In genomic region chr2:45688479-45689298, GRCh38 we compare ENCODE assay signal across 19 cellular contexts. TPM values are rescaled to one million over a fixed set of nuclear protein-coding genes. Genes with fewer than 3 reads are reported as not detected.
A peak's percentile ranks its signal among the peaks of the same experiment; 100 is the strongest.
DNase-seq lines count a peak whose midpoint lies in the region; ATAC-seq lines count a peak whose summit lies in the region.
"Had no signal": no experiment of that assay in that cellular context is flagged by ENCODE, and none has a peak within 500 bp of the region (broad histone marks: within the 10 kb centered on the region; RNA-seq: fewer than 3 reads in every experiment).

No MANE protein-coding gene starts in this region.

- H3K9ac ChIP-seq in BLaER1 (peak overlapping the region; percentile 59; the same call in 1 of the 2 replicates), Karpas-422 (ENCODE audit: low read length) (peak overlapping the region; percentile 42)

- H3K27ac Mint-ChIP-seq in activated T-helper 1 cell treated with anti-CD3 and anti-CD28 coated beads, Interleukin-12 subunit alpha, Interleukin-12 subunit beta, Interleukin-2, Interleukin-4 antibody, amounts not matched to agents 30 ng/mL and 10 ng/mL and 1 ng/mL, durations not matched to agents 14 hours and 24 hours and 36 hours: no peak overlapping the region
- H3K27ac Mint-ChIP-seq: activated CD4-positive, alpha-beta memory T cell treated with anti-CD3 and anti-CD28 coated beads for 36 hours; IgD-negative memory B cell had no signal

- ATAC-seq in left colon (peak; percentile 67), HG03342 (IDR thresholded peaks at IDR 0.05; ENCODE audit: unreplicated experiment) (no peak), HG03045 (IDR thresholded peaks at IDR 0.05; ENCODE audit: unreplicated experiment) (no peak)
- ATAC-seq: Right ventricle myocardium inferior had no signal

- no peak overlapping the region for H2AFZ ChIP-seq in Karpas-422 (ENCODE audit: low read length)

- H3K9me2 ChIP-seq in Karpas-422 (replicated peaks; ENCODE audit: insufficient read depth, low read length): no peaks in the 10 kb centered on the region

- H3K4me1 ChIP-seq in BLaER1 (peaks cover 100% of the 10 kb centered on the region), Karpas-422 (ENCODE audit: low read length) (peaks cover 100% of the 10 kb centered on the region)

- H3K27me3 ChIP-seq in BLaER1: no peaks in the 10 kb centered on the region
- no peaks in the 10 kb centered on the region for H3K27me3 ChIP-seq in Karpas-422 (ENCODE audit: low read length)
- H3K27me3 ChIP-seq: adrenal gland, upper lobe of left lung had no signal

- H3K4me3 Mint-ChIP-seq in activated T-helper 1 cell treated with anti-CD3 and anti-CD28 coated beads, Interleukin-12 subunit alpha, Interleukin-12 subunit beta, Interleukin-2, Interleukin-4 antibody, amounts not matched to agents 30 ng/mL and 10 ng/mL and 1 ng/mL, durations not matched to agents 14 hours and 24 hours and 36 hours: no peak overlapping the region
- H3K4me3 Mint-ChIP-seq: activated CD4-positive, alpha-beta memory T cell treated with anti-CD3 and anti-CD28 coated beads for 36 hours; IgD-negative memory B cell had no signal

- H3K4me1 Mint-ChIP-seq in activated T-helper 1 cell treated with anti-CD3 and anti-CD28 coated beads, Interleukin-12 subunit alpha, Interleukin-12 subunit beta, Interleukin-2, Interleukin-4 antibody, amounts not matched to agents 30 ng/mL and 10 ng/mL and 1 ng/mL, durations not matched to agents 14 hours and 24 hours and 36 hours (ENCODE audit: low read depth): no peaks in the 10 kb centered on the region

- H3K27me3 Mint-ChIP-seq in activated T-helper 1 cell treated with anti-CD3 and anti-CD28 coated beads, Interleukin-12 subunit alpha, Interleukin-12 subunit beta, Interleukin-2, Interleukin-4 antibody, amounts not matched to agents 30 ng/mL and 10 ng/mL and 1 ng/mL, durations not matched to agents 14 hours and 24 hours and 36 hours (ENCODE audit: insufficient read depth): peaks cover 3% of the 10 kb centered on the region
- H3K27me3 Mint-ChIP-seq: activated CD4-positive, alpha-beta memory T cell treated with anti-CD3 and anti-CD28 coated beads for 36 hours; IgD-negative memory B cell had no signal

- intact Hi-C loops in left colon (cut with DNase I, micrococcal nuclease): no loop called here
- intact Hi-C loops in activated T-helper 1 cell treated with anti-CD3 and anti-CD28 coated beads, Interleukin-12 subunit alpha, Interleukin-12 subunit beta, Interleukin-2, Interleukin-4 antibody, amounts not matched to agents 30 ng/mL and 10 ng/mL and 1 ng/mL, durations not matched to agents 14 hours and 24 hours and 36 hours (cut with micrococcal nuclease): no loop called here

- H3K4me2 ChIP-seq in BLaER1 (peak overlapping the region; percentile 92), Karpas-422 (ENCODE audit: low read depth, low read length, poor library complexity, severe bottlenecking) (peak overlapping the region; percentile 64)

- H3K36me3 ChIP-seq in BLaER1: peaks cover 26% of the 10 kb centered on the region
- no peaks in the 10 kb centered on the region for H3K36me3 ChIP-seq in Karpas-422 (ENCODE audit: insufficient read depth, low read length)
- H3K36me3 ChIP-seq: adrenal gland, upper lobe of left lung had no signal

- H3K27ac ChIP-seq in BLaER1: peak overlapping the region; percentile 75; the same call in 1 of the 2 replicates
- peak overlapping the region; percentile 91 for H3K27ac ChIP-seq in Karpas-422 (ENCODE audit: low read length)
- H3K27ac ChIP-seq: adrenal gland, upper lobe of left lung had no signal

- DNase-seq in Karpas-422 (peak; percentile 78), SKM-1 (lab: John Stamatoyannopoulos, UW; ENCODE audit: unreplicated experiment) (peak; percentile 38), left colon (no peak), DMS153 (lab: John Stamatoyannopoulos, UW) (no peak)
- DNase-seq in activated T-helper 1 cell treated with anti-CD3 and anti-CD28 coated beads, Interleukin-12 subunit alpha, Interleukin-12 subunit beta, Interleukin-2, Interleukin-4 antibody, amounts not matched to agents 30 ng/mL and 10 ng/mL and 1 ng/mL, durations not matched to agents 14 hours and 24 hours and 36 hours (ENCODE audit: low spot score): no peak
- DNase-seq: activated CD4-positive, alpha-beta memory T cell treated with anti-CD3 and anti-CD28 coated beads for 36 hours; C1 segment of cervical spinal cord; DMS79 treated with DMSO at 0.1 percent for 48 hours; islet precursor cell; NCI-H1694 treated with DMSO at 0.1 percent for 48 hours; stimulated activated naive CD4-positive, alpha-beta T cell; T-helper 9 cell; upper lobe of left lung had no signal

- H4K20me1 ChIP-seq in BLaER1: peaks cover 97% of the 10 kb centered on the region
- no peaks in the 10 kb centered on the region; the same call in 1 of the 2 replicates for H4K20me1 ChIP-seq in Karpas-422 (ENCODE audit: insufficient read depth, low read depth, low read length)

- no peaks in the 10 kb centered on the region for H3K9me3 Mint-ChIP-seq in activated T-helper 1 cell treated with anti-CD3 and anti-CD28 coated beads, Interleukin-12 subunit alpha, Interleukin-12 subunit beta, Interleukin-2, Interleukin-4 antibody, amounts not matched to agents 30 ng/mL and 10 ng/mL and 1 ng/mL, durations not matched to agents 14 hours and 24 hours and 36 hours
- H3K9me3 Mint-ChIP-seq: activated CD4-positive, alpha-beta memory T cell treated with anti-CD3 and anti-CD28 coated beads for 36 hours; IgD-negative memory B cell had no signal

- H3K4me3 ChIP-seq in BLaER1 (no peak overlapping the region), Karpas-422 (ENCODE audit: low read length) (peak overlapping the region; percentile 23)
- H3K4me3 ChIP-seq: adrenal gland, upper lobe of left lung had no signal

- peaks cover 5% of the 10 kb centered on the region; the same call in 1 of the 2 replicates for H3K9me3 ChIP-seq in BLaER1
- H3K9me3 ChIP-seq in Karpas-422 (ENCODE audit: low read length): no peaks in the 10 kb centered on the region
- H3K9me3 ChIP-seq: adrenal gland, upper lobe of left lung had no signal

- H3K79me2 ChIP-seq in Karpas-422 (ENCODE audit: low read length): peaks cover 99% of the 10 kb centered on the region

- H3K36me3 Mint-ChIP-seq in activated T-helper 1 cell treated with anti-CD3 and anti-CD28 coated beads, Interleukin-12 subunit alpha, Interleukin-12 subunit beta, Interleukin-2, Interleukin-4 antibody, amounts not matched to agents 30 ng/mL and 10 ng/mL and 1 ng/mL, durations not matched to agents 14 hours and 24 hours and 36 hours (ENCODE audit: low read depth): no peaks in the 10 kb centered on the region
- H3K36me3 Mint-ChIP-seq: activated CD4-positive, alpha-beta memory T cell treated with anti-CD3 and anti-CD28 coated beads for 36 hours; IgD-negative memory B cell had no signal

RNA-seq across cellular contexts. Expression of gene PRKCE, which starts 37.2 kb away (rescaled TPM):
- 61.8 and 94.7 TPM in 2 replicates for total RNA-seq in Karpas-422 (2014; rRNA removed; shearing (Covaris generic); ENCODE audit: low replicate concordance)
- total RNA-seq in left colon: 10 to 100 TPM; 22.2 to 29.2 TPM
- 11.7 and 12.7 TPM in 2 replicates for total RNA-seq in activated T-helper 1 cell treated with anti-CD3 and anti-CD28 coated beads, Interleukin-12 subunit alpha, Interleukin-12 subunit beta, Interleukin-2, Interleukin-4 antibody, amounts not matched to agents 30 ng/mL and 10 ng/mL and 1 ng/mL, durations not matched to agents 14 hours and 24 hours and 36 hours

Comparison
In these comparisons a context has a peak if more than half of its experiments do, and no peak if none do; other contexts are left out.
1. DNase-seq: peak in Karpas-422 (single experiment) and SKM-1 (single experiment); none in left colon (0 of 2), activated T-helper 1 cell treated with anti-CD3 and anti-CD28 coated beads, Interleukin-12 subunit alpha, Interleukin-12 subunit beta, Interleukin-2, Interleukin-4 antibody, amounts not matched to agents 30 ng/mL and 10 ng/mL and 1 ng/mL, durations not matched to agents 14 hours and 24 hours and 36 hours (single experiment) and DMS153 (single experiment).